Comparison of ENCODE assay signal across 1 cellular context in genomic region chr1:226912587-226913176, GRCh38.
TF ChIP-seq lines count a peak whose summit lies in the region.

No MANE protein-coding gene starts in this region.

TF ChIP-seq in HepG2, 621 proteins besides CTCF, POLR2A, EP300 and RAD21 (continued from another document and continues in another):
- TF ChIP-seq ZBTB25 (CRISPR knock-in tag; IDR thresholded peaks at IDR 0.05), result peak; percentile 72; the same call in 1 of the 2 replicates
- TF ChIP-seq ZNF335 (CRISPR knock-in tag; IDR thresholded peaks at IDR 0.05), result no peak
- peak; percentile 41; the same call in 1 of the 2 replicates for TF ChIP-seq FOSL2 (CRISPR knock-in tag; IDR thresholded peaks at IDR 0.05)
- peak; percentile 61 for TF ChIP-seq ARID5B (CRISPR knock-in tag; IDR thresholded peaks at IDR 0.05)
- peak; percentile 43; the same call in 1 of the 2 replicates for TF ChIP-seq ZNF230 (CRISPR knock-in tag; IDR thresholded peaks at IDR 0.05)
- TF ChIP-seq ZNF674 (CRISPR knock-in tag; IDR thresholded peaks at IDR 0.05; ENCODE audit: low read depth), result no peak
- TF ChIP-seq ZFP82 (CRISPR knock-in tag; IDR thresholded peaks at IDR 0.05; ENCODE audit: borderline replicate concordance), result no peak
- no peak for TF ChIP-seq ZNF350 (CRISPR knock-in tag; IDR thresholded peaks at IDR 0.05; ENCODE audit: borderline replicate concordance, low read depth)
- no peak for TF ChIP-seq KDM4B (CRISPR knock-in tag; IDR thresholded peaks at IDR 0.05)
- 0 out of 2 replicates have a peak, but pooled peaks have one; percentile 19 for TF ChIP-seq NCOA2 (CRISPR knock-in tag; IDR thresholded peaks at IDR 0.05)
- 0 out of 2 replicates have a peak, but pooled peaks have one; percentile 61 for TF ChIP-seq KDM3A (CRISPR knock-in tag; IDR thresholded peaks at IDR 0.05; ENCODE audit: low read depth)
- TF ChIP-seq MYPOP (CRISPR knock-in tag; IDR thresholded peaks at IDR 0.05), result no peak
- TF ChIP-seq CREBL2 (CRISPR knock-in tag; IDR thresholded peaks at IDR 0.05; ENCODE audit: borderline replicate concordance), result no peak
- TF ChIP-seq ZNF619 (CRISPR knock-in tag; IDR thresholded peaks at IDR 0.05), result 0 out of 2 replicates have a peak, but pooled peaks have one; percentile 60
- no peak for TF ChIP-seq PRMT3 (CRISPR knock-in tag; IDR thresholded peaks at IDR 0.05; ENCODE audit: borderline replicate concordance, low read depth)
- TF ChIP-seq GRHL1 (CRISPR knock-in tag; conservative IDR thresholded peaks at IDR 0.05), result no peak
- no peak for TF ChIP-seq ZNF329 (CRISPR knock-in tag; IDR thresholded peaks at IDR 0.05; ENCODE audit: low read depth)
- TF ChIP-seq MTF2 (CRISPR knock-in tag; IDR thresholded peaks at IDR 0.05; ENCODE audit: borderline replicate concordance), result no peak
- TF ChIP-seq GATAD2A (CRISPR knock-in tag; IDR thresholded peaks at IDR 0.05), result peak; percentile 67
- TF ChIP-seq USF2 (IDR thresholded peaks at IDR 0.05; ENCODE audit: low read depth, low read length), result no peak
- TF ChIP-seq USF2 (CRISPR knock-in tag; IDR thresholded peaks at IDR 0.05; ENCODE audit: borderline replicate concordance), result no peak
- no peak for TF ChIP-seq MTA3 (CRISPR knock-in tag; IDR thresholded peaks at IDR 0.05)
- TF ChIP-seq ZNF773 (CRISPR knock-in tag; IDR thresholded peaks at IDR 0.05; ENCODE audit: borderline replicate concordance), result no peak
- no peak for TF ChIP-seq ZNF616 (CRISPR knock-in tag; IDR thresholded peaks at IDR 0.05; ENCODE audit: low read depth)
- no peak for TF ChIP-seq SUZ12 (IDR thresholded peaks at IDR 0.05; ENCODE audit: low read depth, low read length)
- no peak for TF ChIP-seq HIVEP1 (CRISPR knock-in tag; IDR thresholded peaks at IDR 0.05)
- no peak for TF ChIP-seq AGO2 (optimal IDR thresholded peaks at IDR 0.05; ENCODE audit: low read depth, low read length)
- TF ChIP-seq ZNF598 (CRISPR knock-in tag; IDR thresholded peaks at IDR 0.05; ENCODE audit: borderline replicate concordance), result no peak
- no peak; the same call in 1 of the 2 replicates for TF ChIP-seq ZNF609 (CRISPR knock-in tag; IDR thresholded peaks at IDR 0.05; ENCODE audit: borderline replicate concordance)
- no peak for TF ChIP-seq ZNF703 (CRISPR knock-in tag; IDR thresholded peaks at IDR 0.05; ENCODE audit: borderline replicate concordance)
- TF ChIP-seq ZEB1 (IDR thresholded peaks at IDR 0.05; ENCODE audit: insufficient replicate concordance, low read depth), result no peak
- no peak for TF ChIP-seq PTBP1 (IDR thresholded peaks at IDR 0.05; ENCODE audit: low read depth, low read length, poor library complexity, severe bottlenecking)
- TF ChIP-seq ZFAT (CRISPR knock-in tag; conservative IDR thresholded peaks at IDR 0.05), result no peak
- TF ChIP-seq ZNF503 (CRISPR knock-in tag; IDR thresholded peaks at IDR 0.05), result no peak
- TF ChIP-seq NPAS2 (CRISPR knock-in tag; IDR thresholded peaks at IDR 0.05; ENCODE audit: borderline replicate concordance), result no peak
- no peak for TF ChIP-seq MAFF (IDR thresholded peaks at IDR 0.05; ENCODE audit: low read depth, low read length)
- TF ChIP-seq IKZF4 (CRISPR knock-in tag; IDR thresholded peaks at IDR 0.05; ENCODE audit: borderline replicate concordance, low read depth, not compliant biosample characterization), result no peak
- no peak for TF ChIP-seq ZNF589 (CRISPR knock-in tag; conservative IDR thresholded peaks at IDR 0.05)
- TF ChIP-seq THAP7 (CRISPR knock-in tag; IDR thresholded peaks at IDR 0.05), result peak; percentile 43; the same call in 1 of the 2 replicates
- TF ChIP-seq ZMYM4 (CRISPR knock-in tag; IDR thresholded peaks at IDR 0.05), result 0 out of 2 replicates have a peak, but pooled peaks have one; percentile 48
- no peak for TF ChIP-seq ZFP36L2 (CRISPR knock-in tag; IDR thresholded peaks at IDR 0.05)
- peak; percentile 53; the same call in 1 of the 2 replicates for TF ChIP-seq ZFP91 (CRISPR knock-in tag; IDR thresholded peaks at IDR 0.05; ENCODE audit: borderline replicate concordance)
- peak; percentile 54; the same call in 1 of the 2 replicates for TF ChIP-seq MYNN (CRISPR knock-in tag; IDR thresholded peaks at IDR 0.05; ENCODE audit: low read depth)
- no peak for TF ChIP-seq NFATC3 (CRISPR knock-in tag; IDR thresholded peaks at IDR 0.05)
